8 cellular contexts compared by ENCODE assay signal in the genomic region with DNA sequence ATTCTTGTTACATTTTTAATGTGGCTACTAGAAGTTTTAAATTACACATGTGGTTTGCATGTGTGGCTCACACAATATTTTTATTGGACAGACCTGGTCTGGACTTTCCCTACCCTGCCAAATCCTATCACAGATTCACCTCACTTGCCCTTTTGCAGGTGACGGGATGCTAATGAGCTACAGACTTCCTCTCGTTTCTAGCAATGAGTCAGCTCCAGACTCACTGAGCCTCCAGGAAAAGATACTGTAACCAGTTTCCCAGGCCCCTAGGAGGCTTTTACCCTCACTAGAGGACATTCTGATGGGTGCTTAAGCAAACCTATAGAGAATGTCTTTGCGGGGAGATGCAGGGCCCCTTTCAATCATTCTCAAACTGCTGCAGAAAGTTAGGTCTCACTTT.
A peak's percentile ranks its signal among the peaks of the same experiment; 100 is the strongest.
DNase-seq lines count a peak whose midpoint lies in the region; ATAC-seq lines count a peak whose summit lies in the region.

No MANE protein-coding gene starts in this region.

- peaks cover 14% of the 10 kb centered on the region for H3K27me3 Mint-ChIP-seq in activated CD4-positive, alpha-beta T cell treated with anti-CD3 and anti-CD28 coated beads, Interleukin-2, amount 10 ng/mL, durations not matched to agents 24 days and 14 days
- no peaks in the 10 kb centered on the region for H3K27me3 Mint-ChIP-seq in activated CD4-positive, alpha-beta memory T cell treated with anti-CD3 and anti-CD28 coated beads for 36 hours

- intact Hi-C loops in activated CD4-positive, alpha-beta T cell treated with anti-CD3 and anti-CD28 coated beads, Interleukin-2, amount 10 ng/mL, durations not matched to agents 24 days and 14 days (cut with micrococcal nuclease), result loop anchor here (1.0 to 5.0 kb wide), 3 partner anchors 23 to 36 kb away; no protein-coding TSS in a partner anchor
- intact Hi-C loops in activated CD4-positive, alpha-beta memory T cell treated with anti-CD3 and anti-CD28 coated beads for 36 hours (cut with micrococcal nuclease), result loop anchor here (1.0 to 10.0 kb wide), 3 partner anchors 23 to 202 kb away; no protein-coding TSS in a partner anchor

- no peaks in the 10 kb centered on the region for H3K9me3 Mint-ChIP-seq in activated CD4-positive, alpha-beta T cell treated with anti-CD3 and anti-CD28 coated beads, Interleukin-2, amount 10 ng/mL, durations not matched to agents 24 days and 14 days
- H3K9me3 Mint-ChIP-seq in activated CD4-positive, alpha-beta memory T cell treated with anti-CD3 and anti-CD28 coated beads for 36 hours, result no peaks in the 10 kb centered on the region

- H3K27me3 ChIP-seq in MG63, result no peaks in the 10 kb centered on the region

- peak; percentile 77 for DNase-seq in activated CD4-positive, alpha-beta T cell treated with anti-CD3 and anti-CD28 coated beads, Interleukin-2, amount 10 ng/mL, durations not matched to agents 24 days and 14 days
- DNase-seq in activated CD4-positive, alpha-beta T cell treated with anti-CD3 and anti-CD28 coated beads, Interleukin-2, amount 50 U/mL, for 1 hour, result no peak
- peak; percentile 72 for DNase-seq in activated CD4-positive, alpha-beta memory T cell treated with anti-CD3 and anti-CD28 coated beads for 36 hours
- DNase-seq in stimulated activated CD8-positive, alpha-beta memory T cell treated with anti-CD3 and anti-CD28 coated beads, Interleukin-15, amount 100 ng/mL, for 48 hours (ENCODE audit: low read depth in 2 of 2), result peak; percentile 28 to 37
- no peak for DNase-seq in NCI-H128 (lab: John Stamatoyannopoulos, UW; ENCODE audit: unreplicated experiment)
- DNase-seq in MG63, result no peak
- DNase-seq in activated gamma-delta T cell (lab: John Stamatoyannopoulos, UW), result no peak

- H3K36me3 Mint-ChIP-seq in activated CD4-positive, alpha-beta T cell treated with anti-CD3 and anti-CD28 coated beads, Interleukin-2, amount 10 ng/mL, durations not matched to agents 24 days and 14 days (ENCODE audit: low read depth), result no peaks in the 10 kb centered on the region
- H3K36me3 Mint-ChIP-seq in activated CD4-positive, alpha-beta memory T cell treated with anti-CD3 and anti-CD28 coated beads for 36 hours, result no peaks in the 10 kb centered on the region

- no peaks in the 10 kb centered on the region for H3K36me3 ChIP-seq in MG63

- H3K4me3 Mint-ChIP-seq in activated CD4-positive, alpha-beta T cell treated with anti-CD3 and anti-CD28 coated beads, Interleukin-2, amount 10 ng/mL, durations not matched to agents 24 days and 14 days, result no peak overlapping the region
- no peak overlapping the region for H3K4me3 Mint-ChIP-seq in activated CD4-positive, alpha-beta memory T cell treated with anti-CD3 and anti-CD28 coated beads for 36 hours

- no peaks in the 10 kb centered on the region for H3K9me3 ChIP-seq in MG63

- H3K4me3 ChIP-seq in MG63, result no peak overlapping the region

- H3K27ac Mint-ChIP-seq in activated CD4-positive, alpha-beta T cell treated with anti-CD3 and anti-CD28 coated beads, Interleukin-2, amount 10 ng/mL, durations not matched to agents 24 days and 14 days, result peak overlapping the region; percentile 13
- no peak overlapping the region for H3K27ac Mint-ChIP-seq in activated CD4-positive, alpha-beta memory T cell treated with anti-CD3 and anti-CD28 coated beads for 36 hours

- peaks cover 17% of the 10 kb centered on the region for H3K4me1 Mint-ChIP-seq in activated CD4-positive, alpha-beta T cell treated with anti-CD3 and anti-CD28 coated beads, Interleukin-2, amount 10 ng/mL, durations not matched to agents 24 days and 14 days
- H3K4me1 Mint-ChIP-seq in activated CD4-positive, alpha-beta memory T cell treated with anti-CD3 and anti-CD28 coated beads for 36 hours (ENCODE audit: low read depth), result peaks cover 17% of the 10 kb centered on the region

- ATAC-seq in HG02870 (IDR thresholded peaks at IDR 0.05; ENCODE audit: unreplicated experiment), result peak; percentile 91

- CTCF ChIA-PET in activated CD4-positive, alpha-beta memory T cell treated with anti-CD3 and anti-CD28 coated beads for 36 hours (lab: Charles Lee), result interaction anchor here (0.6 to 1.9 kb wide), 3 partner anchors 23 to 1661 kb away, joined by 3 to 4 read pairs (median 3); a partner anchor contains a TSS

- POLR2A ChIA-PET in activated CD4-positive, alpha-beta memory T cell treated with anti-CD3 and anti-CD28 coated beads for 36 hours (lab: Charles Lee), result interaction anchor here (1.2 to 1.5 kb wide), 2 partner anchors 23 to 135 kb away, joined by 5 to 7 read pairs; a partner anchor contains a TSS

Comparison
In these comparisons a context has a peak if more than half of its experiments do, and no peak if none do; other contexts are left out.
1. DNase-seq: peak in activated CD4-positive, alpha-beta T cell treated with anti-CD3 and anti-CD28 coated beads, Interleukin-2, amount 10 ng/mL, durations not matched to agents 24 days and 14 days (single experiment), activated CD4-positive, alpha-beta memory T cell treated with anti-CD3 and anti-CD28 coated beads for 36 hours (single experiment) and stimulated activated CD8-positive, alpha-beta memory T cell treated with anti-CD3 and anti-CD28 coated beads, Interleukin-15, amount 100 ng/mL, for 48 hours (2 of 2); none in activated CD4-positive, alpha-beta T cell treated with anti-CD3 and anti-CD28 coated beads, Interleukin-2, amount 50 U/mL, for 1 hour (single experiment), NCI-H128 (single experiment), MG63 (single experiment) and activated gamma-delta T cell (single experiment).